Comparison of ENCODE assay signal across 17 cellular contexts in the genomic region with DNA sequence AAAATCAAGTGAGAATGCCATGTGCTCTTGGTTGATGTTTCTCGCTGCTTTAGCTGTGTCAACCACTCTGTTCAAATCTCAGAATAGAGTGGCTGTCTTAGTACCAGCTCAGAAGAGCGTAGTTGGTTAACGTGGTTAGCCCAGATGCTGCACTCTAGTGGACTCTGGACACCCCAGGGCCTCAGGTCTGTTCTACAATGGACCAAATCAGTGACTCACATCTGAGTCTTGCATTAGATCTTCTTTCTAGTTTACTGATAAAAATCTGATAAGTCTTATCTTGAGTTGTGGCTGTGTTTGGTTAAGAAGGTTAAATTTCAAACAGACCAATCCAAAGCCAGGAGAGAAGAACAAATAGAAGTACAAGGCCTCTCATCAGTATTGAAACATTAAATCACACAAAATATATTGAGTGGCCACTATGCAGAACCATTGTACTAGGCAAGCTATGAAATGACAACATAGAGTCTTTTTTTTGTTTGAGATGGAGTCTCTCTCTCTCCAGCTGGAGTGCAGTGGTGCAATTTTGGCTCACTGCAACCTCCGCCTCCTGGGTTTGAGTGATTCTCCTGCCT.
DNase-seq lines count a peak whose midpoint lies in the region; ATAC-seq and TF ChIP-seq lines count a peak whose summit lies in the region.
"Had no signal": no experiment of that assay in that cellular context is flagged by ENCODE, and none has a peak within 500 bp of the region (broad histone marks: within the 10 kb centered on the region; RNA-seq: fewer than 3 reads in every experiment).

No MANE protein-coding gene starts in this region.

- peak; percentile 40 for DNase-seq in NK-92 treated with Interleukin-12 subunit alpha and Interleukin-12 subunit beta, amount 100 ng/mL, for 24 hours (lab: John Stamatoyannopoulos, UW)
- DNase-seq in NK-92 (lab: John Stamatoyannopoulos, UW; ENCODE audit: unreplicated experiment) (no peak), WERI-Rb-1 (no peak), left colon (no peak), upper lobe of left lung (no peak), AML-193 (lab: John Stamatoyannopoulos, UW) (no peak), NCI-H2227 treated with DMSO at 0.1 percent for 48 hours (lab: John Stamatoyannopoulos, UW) (no peak)
- DNase-seq: activated naive CD4-positive, alpha-beta T cell treated with Interleukin-2 at 50 U/mL for 16 hours; caudate nucleus; COR-L47; head of caudate nucleus; KG1; NCI-H187; NCI-H82; occipital lobe; SJCRH30 had no signal

- H3K36me3 ChIP-seq in WERI-Rb-1, result no peaks in the 10 kb centered on the region
- no peaks in the 10 kb centered on the region for H3K36me3 ChIP-seq in upper lobe of left lung
- H3K36me3 ChIP-seq: SJCRH30 had no signal

- no peak overlapping the region for H3K4me3 ChIP-seq in WERI-Rb-1 (ENCODE audit: low read depth, low read length)
- H3K4me3 ChIP-seq in upper lobe of left lung, result no peak overlapping the region
- H3K4me3 ChIP-seq: SJCRH30 had no signal

- H3K27me3 ChIP-seq in WERI-Rb-1 (ENCODE audit: insufficient read depth, low read depth, severe bottlenecking), result no peaks in the 10 kb centered on the region
- H3K27me3 ChIP-seq in upper lobe of left lung, result no peaks in the 10 kb centered on the region
- H3K27me3 ChIP-seq: SJCRH30 had no signal

- ATAC-seq in left colon, result peak; percentile 89
- ATAC-seq in upper lobe of left lung (ENCODE audit: low FRiP score in 2 of 2), result peak; percentile 53 to 65
- no peak for ATAC-seq in HG03175 (IDR thresholded peaks at IDR 0.05; ENCODE audit: unreplicated experiment)

- TF ChIP-seq EP300 in upper lobe of left lung (IDR thresholded peaks at IDR 0.05), result no peak

- H3K4me1 ChIP-seq in upper lobe of left lung, result peaks cover 0 to 23% (median 9%) of the 10 kb centered on the region in 4 donors
- H3K4me1 ChIP-seq: SJCRH30 had no signal

- intact Hi-C loops in left colon (cut with DNase I, micrococcal nuclease), result no loop called here

- 51 to 63% methylated on average over 3 to 4 of the region's 4 CpGs for WGBS in upper lobe of left lung, 2 donors

- no peaks in the 10 kb centered on the region for H3K9me3 ChIP-seq in WERI-Rb-1 (ENCODE audit: severe bottlenecking)
- no peaks in the 10 kb centered on the region for H3K9me3 ChIP-seq in upper lobe of left lung
- H3K9me3 ChIP-seq: SJCRH30 had no signal

- TF ChIP-seq POLR2A in upper lobe of left lung (IDR thresholded peaks at IDR 0.05), result no peak

- TF ChIP-seq CTCF in WERI-Rb-1 (IDR thresholded peaks at IDR 0.05; ENCODE audit: low read depth, low read length) (peak; percentile 29; the same call in 1 of the 2 replicates), upper lobe of left lung (IDR thresholded peaks at IDR 0.05) (no peak)

- H3K27ac ChIP-seq in WERI-Rb-1 (no peak overlapping the region), upper lobe of left lung (no peak overlapping the region)
- H3K27ac ChIP-seq: SJCRH30 had no signal
